Comparison of ENCODE assay signal across 9 cellular contexts in genomic region chr11:65892661-65893317, GRCh38. TPM values are rescaled to one million over a fixed set of nuclear protein-coding genes. Genes with fewer than 3 reads are reported as not detected.
A peak's percentile ranks its signal among the peaks of the same experiment; 100 is the strongest.
DNase-seq lines count a peak whose midpoint lies in the region; ATAC-seq and TF ChIP-seq lines count a peak whose summit lies in the region.
"Had no signal": no experiment of that assay in that cellular context is flagged by ENCODE, and none has a peak within 500 bp of the region (broad histone marks: within the 10 kb centered on the region; RNA-seq: fewer than 3 reads in every experiment).

No MANE protein-coding gene starts in this region.

- peaks cover 0 to 4% (median 0%) of the 10 kb centered on the region in 3 donors for H3K36me3 Mint-ChIP-seq in CD8-positive, alpha-beta memory T cell
- peaks cover 8% of the 10 kb centered on the region for H3K36me3 Mint-ChIP-seq in osteocyte (ENCODE audit: unreplicated experiment)

- H3K4me3 Mint-ChIP-seq in CD8-positive, alpha-beta memory T cell, result peak overlapping the region; percentile 78 to 92 (median 89)
- H3K4me3 Mint-ChIP-seq in osteocyte (ENCODE audit: unreplicated experiment), result peak overlapping the region; percentile 73

- H3K27me3 Mint-ChIP-seq in CD8-positive, alpha-beta memory T cell, result no peaks in the 10 kb centered on the region
- H3K27me3 Mint-ChIP-seq in osteocyte (ENCODE audit: unreplicated experiment), result no peaks in the 10 kb centered on the region

- CTCF ChIA-PET in CD8-positive, alpha-beta memory T cell (lab: Charles Lee), result interaction anchor here (0.7 to 21.9 kb wide), 7 partner anchors 7 to 76 kb away, joined by 3 to 560 read pairs (median 22); partner anchors contain the start of genes C11orf68, CFL1, CTSW and EFEMP2

- H3K27ac Mint-ChIP-seq in CD8-positive, alpha-beta memory T cell, result peak overlapping the region; percentile 85 to 99 (median 93)
- H3K27ac Mint-ChIP-seq in osteocyte (ENCODE audit: unreplicated experiment), result peak overlapping the region; percentile 80

- peak overlapping the region; percentile 74 for H3K4me3 ChIP-seq in CD8-positive, alpha-beta memory T cell (ENCODE audit: low read length)
- H3K4me3 ChIP-seq in MG63 (peak overlapping the region; percentile 91), dorsolateral prefrontal cortex (peak overlapping the region in 56 of 59 donors; percentile 10 to 99 (median 86))

- TF ChIP-seq CTCF in dorsolateral prefrontal cortex (IDR thresholded peaks at IDR 0.05 in 54 of 56, conservative IDR thresholded peaks at IDR 0.05 in 2 of 56; ENCODE audit: low read depth in 1 of 56, partially characterized antibody in 56 of 56) (no peak), osteocyte (IDR thresholded peaks at IDR 0.05) (no peak)

- H3K4me1 Mint-ChIP-seq in CD8-positive, alpha-beta memory T cell, result peaks cover 54 to 58% (median 56%) of the 10 kb centered on the region in 3 donors
- peaks cover 66% of the 10 kb centered on the region for H3K4me1 Mint-ChIP-seq in osteocyte (ENCODE audit: unreplicated experiment)

- H3K27me3 ChIP-seq in CD8-positive, alpha-beta memory T cell (ENCODE audit: insufficient read depth, low read length, poor library complexity, severe bottlenecking), result no peaks in the 10 kb centered on the region
- H3K27me3 ChIP-seq in MG63, result no peaks in the 10 kb centered on the region
- no peaks in the 10 kb centered on the region for H3K27me3 ChIP-seq in dorsolateral prefrontal cortex

- no peaks in the 10 kb centered on the region for H3K9me3 Mint-ChIP-seq in CD8-positive, alpha-beta memory T cell
- no peaks in the 10 kb centered on the region for H3K9me3 Mint-ChIP-seq in osteocyte (ENCODE audit: unreplicated experiment)

- ATAC-seq in HG03108 (IDR thresholded peaks at IDR 0.05; ENCODE audit: unreplicated experiment), result no peak

- H3K27ac ChIP-seq in CD8-positive, alpha-beta memory T cell (ENCODE audit: low read depth, low read length), result peak overlapping the region; percentile 87
- peak overlapping the region in 56 of 59 donors; percentile 78 to 100 (median 97) for H3K27ac ChIP-seq in dorsolateral prefrontal cortex

- no peaks in the 10 kb centered on the region for H3K9me3 ChIP-seq in CD8-positive, alpha-beta memory T cell (ENCODE audit: low read length)
- H3K9me3 ChIP-seq in MG63, result no peaks in the 10 kb centered on the region

- DNase-seq in CD8-positive, alpha-beta memory T cell, result no peak
- DNase-seq in MG63 (no peak), dorsolateral prefrontal cortex (no peak), osteocyte (ENCODE audit: extremely low spot score, unreplicated experiment) (no peak), AML-193 (lab: John Stamatoyannopoulos, UW) (no peak), NCI-H345 treated with DMSO at 0.1 percent for 48 hours (lab: John Stamatoyannopoulos, UW; ENCODE audit: unreplicated experiment) (no peak)
- no peak for DNase-seq in NK-92 treated with Interleukin-12 subunit alpha and Interleukin-12 subunit beta, amount 100 ng/mL, for 24 hours (lab: John Stamatoyannopoulos, UW)
- DNase-seq: NCI-H1048 had no signal

- intact Hi-C loops in dorsolateral prefrontal cortex (cut with DNase I), result loop anchor here in 1 of 2 donors (5.0 kb wide), 1 partner anchor 110 kb away; the partner anchor contains the start of genes BANF1 and EIF1AD

- POLR2A ChIA-PET in CD8-positive, alpha-beta memory T cell (lab: Charles Lee), result interaction anchor here (3.0 to 6.0 kb wide), 2 partner anchors 25 to 34 kb away, joined by 11 to 140 read pairs; partner anchors contain the start of genes C11orf68, CFL1 and MUS81

- peaks cover 50% of the 10 kb centered on the region for H3K4me1 ChIP-seq in CD8-positive, alpha-beta memory T cell (ENCODE audit: insufficient read depth, low read length)

- H3K36me3 ChIP-seq in CD8-positive, alpha-beta memory T cell (ENCODE audit: insufficient read depth, low read length), result no peaks in the 10 kb centered on the region
- peaks cover 62% of the 10 kb centered on the region for H3K36me3 ChIP-seq in MG63

RNA-seq across cellular contexts. Expression of gene CCDC85B, which starts 2.3 kb away (rescaled TPM):
- 10 to 100 TPM; 81.3 to 86.7 TPM for total RNA-seq in CD8-positive, alpha-beta memory T cell
- 94.4 TPM for polyA plus RNA-seq in CD8-positive, alpha-beta memory T cell
- 99.6 and 131 TPM in 2 replicates for total RNA-seq in MG63 (2014; rRNA removed; shearing (Covaris generic); ENCODE audit: low replicate concordance)
- total RNA-seq in dorsolateral prefrontal cortex (100 to 1,000 TPM in 4 of 120 experiments, 10 to 100 TPM in 116; 37.7 to 126 (median 71.6) TPM), osteocyte (35.2 and 39.0 TPM in 2 replicates)

RNA-seq across cellular contexts. Expression of gene FIBP, which starts 4.5 kb away (rescaled TPM):
- 100 to 1,000 TPM; 121 to 123 TPM for total RNA-seq in CD8-positive, alpha-beta memory T cell
- 78.6 TPM for polyA plus RNA-seq in CD8-positive, alpha-beta memory T cell
- total RNA-seq in MG63 (2014; rRNA removed; shearing (Covaris generic); ENCODE audit: low replicate concordance), result 105 and 106 TPM in 2 replicates
- total RNA-seq in dorsolateral prefrontal cortex (100 to 1,000 TPM in 19 of 120 experiments, 10 to 100 TPM in 101; 56.1 to 115 (median 86.6) TPM), osteocyte (92.4 and 92.8 TPM in 2 replicates)

RNA-seq across cellular contexts. Expression of gene FOSL1, which starts 7.4 kb away (rescaled TPM):
- total RNA-seq in CD8-positive, alpha-beta memory T cell, result 10 to 100 TPM; 26.4 to 26.9 TPM
- polyA plus RNA-seq in CD8-positive, alpha-beta memory T cell, result 0.51 TPM
- 37.3 and 54.7 TPM in 2 replicates for total RNA-seq in MG63 (2014; rRNA removed; shearing (Covaris generic); ENCODE audit: low replicate concordance)
- 1 to 10 TPM in 55 of 120 experiments, under 1 TPM in 41, not detected in 24; 0.30 to 6.6 (median 1.2) TPM for total RNA-seq in dorsolateral prefrontal cortex
- total RNA-seq in osteocyte, result 37.2 and 38.0 TPM in 2 replicates

RNA-seq across cellular contexts. Expression of gene CTSW, which starts 13.2 kb away (rescaled TPM):
- 10 to 100 TPM; 40.9 to 44.3 TPM for total RNA-seq in CD8-positive, alpha-beta memory T cell
- polyA plus RNA-seq in CD8-positive, alpha-beta memory T cell, result 1,046 TPM
- total RNA-seq in MG63 (2014; rRNA removed; shearing (Covaris generic); ENCODE audit: low replicate concordance), result not detected in 2 replicates
- 1 to 10 TPM in 14 of 120 experiments, under 1 TPM in 32, not detected in 74; 0.32 to 2.9 (median 0.65) TPM for total RNA-seq in dorsolateral prefrontal cortex
- total RNA-seq in osteocyte, result not detected in 2 replicates

RNA-seq across cellular contexts. Expression of gene EFEMP2, which starts 20.2 kb away (rescaled TPM):
- 1 to 10 TPM; 3.9 to 4.0 TPM for total RNA-seq in CD8-positive, alpha-beta memory T cell
- 0.23 TPM for polyA plus RNA-seq in CD8-positive, alpha-beta memory T cell
- 29.0 and 43.2 TPM in 2 replicates for total RNA-seq in MG63 (2014; rRNA removed; shearing (Covaris generic); ENCODE audit: low replicate concordance)
- total RNA-seq in dorsolateral prefrontal cortex (10 to 100 TPM; 16.5 to 72.1 (median 33.7) TPM), osteocyte (130 and 131 TPM in 2 replicates)
